In genomic region chr9:98130576-98131228, GRCh38 we compare ENCODE assay signal across 15 cellular contexts. TPM values are rescaled to one million over a fixed set of nuclear protein-coding genes. Genes with fewer than 3 reads are reported as not detected.
DNase-seq lines count a peak whose midpoint lies in the region; ATAC-seq and TF ChIP-seq lines count a peak whose summit lies in the region.
"Had no signal": no experiment of that assay in that cellular context is flagged by ENCODE, and none has a peak within 500 bp of the region (broad histone marks: within the 10 kb centered on the region; RNA-seq: fewer than 3 reads in every experiment).

No MANE protein-coding gene starts in this region.

- H3K4me3 Mint-ChIP-seq in activated T-cell treated with anti-CD3 and anti-CD28 coated beads, Interleukin-2, amount 50 U/mL, for 24 hours = no peak overlapping the region
- H3K4me3 Mint-ChIP-seq in activated T-helper 17 cell treated with anti-CD3 and anti-CD28 coated beads, Interleukin-2, amount 50 U/mL, for 72 hours = no peak overlapping the region
- no peak overlapping the region for H3K4me3 Mint-ChIP-seq in memory B cell
- no peak overlapping the region for H3K4me3 Mint-ChIP-seq in stimulated activated naive CD8-positive, alpha-beta T cell treated with anti-CD3 and anti-CD28 coated beads, Interleukin-15, amount 100 ng/mL, for 72 hours

- no peaks in the 10 kb centered on the region for H3K9me3 Mint-ChIP-seq in activated T-cell treated with anti-CD3 and anti-CD28 coated beads, Interleukin-2, amount 50 U/mL, for 24 hours
- H3K9me3 Mint-ChIP-seq in activated T-helper 17 cell treated with anti-CD3 and anti-CD28 coated beads, Interleukin-2, amount 50 U/mL, for 72 hours = no peaks in the 10 kb centered on the region
- H3K9me3 Mint-ChIP-seq in memory B cell = no peaks in the 10 kb centered on the region
- no peaks in the 10 kb centered on the region for H3K9me3 Mint-ChIP-seq in stimulated activated naive CD8-positive, alpha-beta T cell treated with anti-CD3 and anti-CD28 coated beads, Interleukin-15, amount 100 ng/mL, for 72 hours
- H3K9me3 Mint-ChIP-seq: IgD-negative memory B cell had no signal

- no peak for ATAC-seq in activated T-helper 17 cell treated with anti-CD3 and anti-CD28 coated beads, Interleukin-2, amount 50 U/mL, for 72 hours (replicated peaks)
- no peak for ATAC-seq in memory B cell (ENCODE audit: low read depth)
- no peak for ATAC-seq in stimulated activated naive CD8-positive, alpha-beta T cell treated with anti-CD3 and anti-CD28 coated beads, Interleukin-15, amount 100 ng/mL, for 72 hours
- ATAC-seq in HG03045 (IDR thresholded peaks at IDR 0.05; ENCODE audit: unreplicated experiment) = no peak

- TF ChIP-seq CTCF in GM20000 (IDR thresholded peaks at IDR 0.05; ENCODE audit: extremely low read depth, missing control alignments) = no peak

- peaks cover 36% of the 10 kb centered on the region for H3K36me3 Mint-ChIP-seq in activated T-cell treated with anti-CD3 and anti-CD28 coated beads, Interleukin-2, amount 50 U/mL, for 24 hours (ENCODE audit: low read depth)
- H3K36me3 Mint-ChIP-seq in activated T-helper 17 cell treated with anti-CD3 and anti-CD28 coated beads, Interleukin-2, amount 50 U/mL, for 72 hours (ENCODE audit: low read depth) = peaks cover 13% of the 10 kb centered on the region
- H3K36me3 Mint-ChIP-seq in memory B cell = peaks cover 2% of the 10 kb centered on the region
- H3K36me3 Mint-ChIP-seq: IgD-negative memory B cell had no signal

- peak; percentile 13 for DNase-seq in activated T-cell treated with anti-CD3 and anti-CD28 coated beads, Interleukin-2, amount 50 U/mL, for 24 hours
- DNase-seq in activated T-cell treated with anti-CD3 and anti-CD28 coated beads, Interleukin-2, amount 50 U/mL, for 48 hours = no peak
- no peak for DNase-seq in memory B cell (ENCODE audit: low spot score in 2 of 2)
- no peak for DNase-seq in stimulated activated naive CD8-positive, alpha-beta T cell treated with anti-CD3 and anti-CD28 coated beads, Interleukin-15, amount 100 ng/mL, for 72 hours
- no peak for DNase-seq in GM20000 (ENCODE audit: low spot score)
- no peak for DNase-seq in cerebellar nuclear complex (lab: John Stamatoyannopoulos, UW)
- DNase-seq: DMS53, GM23248, MV-4-11, NCI-H1417 treated with DMSO at 0.1 percent for 48 hours, NCI-H2029 treated with DMSO at 0.1 percent for 48 hours, NCI-H510A treated with DMSO at 0.1 percent for 48 hours had no signal

- no peaks in the 10 kb centered on the region for H3K27me3 Mint-ChIP-seq in activated T-cell treated with anti-CD3 and anti-CD28 coated beads, Interleukin-2, amount 50 U/mL, for 24 hours
- no peaks in the 10 kb centered on the region for H3K27me3 Mint-ChIP-seq in activated T-helper 17 cell treated with anti-CD3 and anti-CD28 coated beads, Interleukin-2, amount 50 U/mL, for 72 hours
- H3K27me3 Mint-ChIP-seq in memory B cell = no peaks in the 10 kb centered on the region
- no peaks in the 10 kb centered on the region for H3K27me3 Mint-ChIP-seq in stimulated activated naive CD8-positive, alpha-beta T cell treated with anti-CD3 and anti-CD28 coated beads, Interleukin-15, amount 100 ng/mL, for 72 hours
- H3K27me3 Mint-ChIP-seq: IgD-negative memory B cell had no signal

- H3K27ac Mint-ChIP-seq in activated T-cell treated with anti-CD3 and anti-CD28 coated beads, Interleukin-2, amount 50 U/mL, for 24 hours = peak overlapping the region; percentile 19
- peak overlapping the region; percentile 29 for H3K27ac Mint-ChIP-seq in activated T-helper 17 cell treated with anti-CD3 and anti-CD28 coated beads, Interleukin-2, amount 50 U/mL, for 72 hours
- H3K27ac Mint-ChIP-seq in memory B cell = peak overlapping the region; percentile 75
- peak overlapping the region; percentile 64 to 80 for H3K27ac Mint-ChIP-seq in stimulated activated naive CD8-positive, alpha-beta T cell treated with anti-CD3 and anti-CD28 coated beads, Interleukin-15, amount 100 ng/mL, for 72 hours

- H3K4me1 Mint-ChIP-seq in activated T-cell treated with anti-CD3 and anti-CD28 coated beads, Interleukin-2, amount 50 U/mL, for 24 hours (ENCODE audit: low read depth) = no peaks in the 10 kb centered on the region
- H3K4me1 Mint-ChIP-seq in activated T-helper 17 cell treated with anti-CD3 and anti-CD28 coated beads, Interleukin-2, amount 50 U/mL, for 72 hours = peaks cover 4% of the 10 kb centered on the region
- H3K4me1 Mint-ChIP-seq in memory B cell = peaks cover 19% of the 10 kb centered on the region
- H3K4me1 Mint-ChIP-seq in stimulated activated naive CD8-positive, alpha-beta T cell treated with anti-CD3 and anti-CD28 coated beads, Interleukin-15, amount 100 ng/mL, for 72 hours = peaks cover 9% of the 10 kb centered on the region

RNA-seq across cellular contexts. Expression of gene TRIM14, which starts 11.7 kb away (rescaled TPM):
- total RNA-seq in activated T-helper 17 cell treated with anti-CD3 and anti-CD28 coated beads, Interleukin-2, amount 50 U/mL, for 72 hours = 10 to 100 TPM; 43.4 to 57.8 TPM

Comparison
In these comparisons a context has a peak if more than half of its experiments do, and no peak if none do; other contexts are left out.
1. H3K27ac Mint-ChIP-seq: peak in every context shown above with its lines; median percentile 75 in memory B cell; 72 in stimulated activated naive CD8-positive, alpha-beta T cell treated with anti-CD3 and anti-CD28 coated beads, Interleukin-15, amount 100 ng/mL, for 72 hours; 29 in activated T-helper 17 cell treated with anti-CD3 and anti-CD28 coated beads, Interleukin-2, amount 50 U/mL, for 72 hours; 19 in activated T-cell treated with anti-CD3 and anti-CD28 coated beads, Interleukin-2, amount 50 U/mL, for 24 hours.